ENCODE assay signal across 1 cellular context in the genomic region with DNA sequence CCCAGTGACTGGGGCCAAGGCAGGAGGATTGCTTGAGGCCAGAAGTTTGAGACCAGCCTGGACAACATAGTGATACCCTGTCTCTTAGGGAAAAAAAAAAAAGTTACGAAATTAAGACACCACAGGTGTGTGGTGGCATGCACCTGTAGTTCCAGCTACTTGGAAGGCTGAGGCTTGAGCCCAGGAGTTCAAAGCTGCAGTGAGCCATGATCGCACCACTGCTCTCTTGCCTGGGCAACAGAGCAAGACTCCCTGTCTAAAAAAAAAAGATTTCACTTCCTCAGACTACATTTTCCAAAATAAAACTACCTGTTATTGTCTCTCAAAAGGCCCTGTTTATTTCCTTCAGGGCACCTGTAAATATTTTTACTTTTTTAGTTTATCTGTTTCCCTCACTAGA.
TF ChIP-seq lines count a peak whose summit lies in the region.

No MANE protein-coding gene starts in this region.

TF ChIP-seq in HEK293, 187 proteins besides CTCF, POLR2A, EP300 and RAD21 (continued from another document):
- TF ChIP-seq, protein P1, sequence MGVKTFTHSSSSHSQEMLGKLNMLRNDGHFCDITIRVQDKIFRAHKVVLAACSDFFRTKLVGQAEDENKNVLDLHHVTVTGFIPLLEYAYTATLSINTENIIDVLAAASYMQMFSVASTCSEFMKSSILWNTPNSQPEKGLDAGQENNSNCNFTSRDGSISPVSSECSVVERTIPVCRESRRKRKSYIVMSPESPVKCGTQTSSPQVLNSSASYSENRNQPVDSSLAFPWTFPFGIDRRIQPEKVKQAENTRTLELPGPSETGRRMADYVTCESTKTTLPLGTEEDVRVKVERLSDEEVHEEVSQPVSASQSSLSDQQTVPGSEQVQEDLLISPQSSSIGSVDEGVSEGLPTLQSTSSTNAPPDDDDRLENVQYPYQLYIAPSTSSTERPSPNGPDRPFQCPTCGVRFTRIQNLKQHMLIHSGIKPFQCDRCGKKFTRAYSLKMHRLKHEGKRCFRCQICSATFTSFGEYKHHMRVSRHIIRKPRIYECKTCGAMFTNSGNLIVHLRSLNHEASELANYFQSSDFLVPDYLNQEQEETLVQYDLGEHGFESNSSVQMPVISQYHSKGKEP (tag by site-specific recombination; IDR thresholded peaks at IDR 0.05), result no peak
- no peak for TF ChIP-seq ZNF654 (tag by site-specific recombination; IDR thresholded peaks at IDR 0.05; ENCODE audit: low read depth)
- 0 out of 2 replicates have a peak, but pooled peaks have one; percentile 28 for TF ChIP-seq ZNF121 (tag by site-specific recombination; IDR thresholded peaks at IDR 0.05)
- peak; percentile 70 for TF ChIP-seq SCRT2 (tag by site-specific recombination; IDR thresholded peaks at IDR 0.05)
- TF ChIP-seq SCRT1 (tag by site-specific recombination; IDR thresholded peaks at IDR 0.05; ENCODE audit: borderline replicate concordance), result peak; percentile 89
- TF ChIP-seq ZNF544 (tag by site-specific recombination; IDR thresholded peaks at IDR 0.05), result no peak
